Comparison of ENCODE assay signal across 1 cellular context in the genomic region with DNA sequence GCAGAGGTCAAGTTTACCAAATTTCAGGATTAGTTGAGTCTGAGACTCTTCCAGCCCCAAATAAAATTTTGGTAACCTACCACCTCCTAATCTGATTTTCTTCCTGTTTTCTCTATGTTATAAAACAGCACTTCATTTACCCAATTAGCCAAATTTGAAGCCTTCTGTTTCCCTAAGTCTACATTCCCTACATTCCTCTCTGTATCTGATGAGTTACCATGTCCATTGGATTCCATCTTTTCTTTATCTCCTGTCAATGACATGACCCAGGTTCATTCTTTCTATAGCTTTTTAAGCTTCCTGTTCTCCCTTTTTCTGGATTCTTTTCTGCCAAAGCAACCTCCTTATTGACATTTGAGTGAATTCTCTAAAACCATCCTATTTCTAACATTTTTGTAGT.
TF ChIP-seq lines count a peak whose summit lies in the region.

No MANE protein-coding gene starts in this region.

TF ChIP-seq in IMR-90, 13 proteins besides CTCF, POLR2A, EP300 and RAD21 (continued from another document):
- TF ChIP-seq MAZ (IDR thresholded peaks at IDR 0.05; ENCODE audit: borderline replicate concordance, low read depth, low read length) = no peak
- no peak for TF ChIP-seq FOS (IDR thresholded peaks at IDR 0.05; ENCODE audit: low read depth, low read length)
- TF ChIP-seq SMC3 (IDR thresholded peaks at IDR 0.05; ENCODE audit: low read depth, low read length) = no peak
- no peak for TF ChIP-seq RCOR1 (IDR thresholded peaks at IDR 0.05; ENCODE audit: insufficient replicate concordance, low read length)
